1 cellular context compared by ENCODE assay signal in genomic region chr6:16239090-16239797, GRCh38.
TF ChIP-seq lines count a peak whose summit lies in the region.

No MANE protein-coding gene starts in this region.

TF ChIP-seq in K562, 482 proteins besides CTCF, POLR2A, EP300 and RAD21 (continued from another document and continues in another):
- TF ChIP-seq, protein P1, sequence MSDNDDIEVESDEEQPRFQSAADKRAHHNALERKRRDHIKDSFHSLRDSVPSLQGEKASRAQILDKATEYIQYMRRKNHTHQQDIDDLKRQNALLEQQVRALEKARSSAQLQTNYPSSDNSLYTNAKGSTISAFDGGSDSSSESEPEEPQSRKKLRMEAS (CRISPR knock-in tag; IDR thresholded peaks at IDR 0.05): peak; percentile 37; the same call in 1 of the 2 replicates
- TF ChIP-seq, protein P2, sequence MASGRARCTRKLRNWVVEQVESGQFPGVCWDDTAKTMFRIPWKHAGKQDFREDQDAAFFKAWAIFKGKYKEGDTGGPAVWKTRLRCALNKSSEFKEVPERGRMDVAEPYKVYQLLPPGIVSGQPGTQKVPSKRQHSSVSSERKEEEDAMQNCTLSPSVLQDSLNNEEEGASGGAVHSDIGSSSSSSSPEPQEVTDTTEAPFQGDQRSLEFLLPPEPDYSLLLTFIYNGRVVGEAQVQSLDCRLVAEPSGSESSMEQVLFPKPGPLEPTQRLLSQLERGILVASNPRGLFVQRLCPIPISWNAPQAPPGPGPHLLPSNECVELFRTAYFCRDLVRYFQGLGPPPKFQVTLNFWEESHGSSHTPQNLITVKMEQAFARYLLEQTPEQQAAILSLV (tag; IDR thresholded peaks at IDR 0.05): no peak
- TF ChIP-seq RBM15 (IDR thresholded peaks at IDR 0.05; ENCODE audit: insufficient read depth, low read length) (no peak), PYGO2 (tag; IDR thresholded peaks at IDR 0.05) (no peak), ELK3 (CRISPR knock-in tag; IDR thresholded peaks at IDR 0.05) (no peak), ZNF668 (CRISPR knock-in tag; IDR thresholded peaks at IDR 0.05) (peak; percentile 68; the same call in 1 of the 2 replicates), FOXO4 (CRISPR knock-in tag; IDR thresholded peaks at IDR 0.05) (no peak), SAFB (IDR thresholded peaks at IDR 0.05; ENCODE audit: borderline replicate concordance, low read depth, low read length) (no peak), SMARCA4 (IDR thresholded peaks at IDR 0.05) (no peak; the same call in 1 of the 2 replicates), MTA2 (IDR thresholded peaks at IDR 0.05; ENCODE audit: low read depth) (no peak), ETS2 (tag; IDR thresholded peaks at IDR 0.05; ENCODE audit: borderline replicate concordance, poor library complexity, severe bottlenecking) (no peak), LCOR (CRISPR knock-in tag; IDR thresholded peaks at IDR 0.05) (peak; percentile 49; the same call in 1 of the 2 replicates), HMG20A (CRISPR knock-in tag; conservative IDR thresholded peaks at IDR 0.05) (no peak), SMARCB1 (IDR thresholded peaks at IDR 0.05; ENCODE audit: insufficient read length, low read depth) (no peak), PHB2 (IDR thresholded peaks at IDR 0.05; ENCODE audit: low read depth) (0 out of 2 replicates have a peak, but pooled peaks have one; percentile 13), KDM5B (IDR thresholded peaks at IDR 0.05; ENCODE audit: insufficient replicate concordance, low read depth, low read length) (peak; percentile 57), NEUROD1 (IDR thresholded peaks at IDR 0.05; ENCODE audit: borderline replicate concordance, low read depth, low read length, partially characterized antibody) (no peak), UBTF (IDR thresholded peaks at IDR 0.05; ENCODE audit: borderline replicate concordance in 1 of 2, low read depth in 2 of 2, low read length in 2 of 2) (peak; percentile 33 to 41; a peak in 1 of 4 replicates), OTX1 (CRISPR knock-in tag; IDR thresholded peaks at IDR 0.05) (no peak), PCBP2 (IDR thresholded peaks at IDR 0.05; ENCODE audit: low read depth, low read length, poor library complexity, severe bottlenecking) (no peak), ZNF384 (IDR thresholded peaks at IDR 0.05; ENCODE audit: low read depth, low read length) (no peak), CTBP1 (IDR thresholded peaks at IDR 0.05; ENCODE audit: borderline replicate concordance) (peak; percentile 57), TRIM24 (IDR thresholded peaks at IDR 0.05) (no peak), ZMIZ1 (IDR thresholded peaks at IDR 0.05; ENCODE audit: low read depth in 2 of 2, low read length in 2 of 2) (no peak), ZNF41 (CRISPR knock-in tag; conservative IDR thresholded peaks at IDR 0.05) (no peak), ZNF584 (CRISPR knock-in tag; IDR thresholded peaks at IDR 0.05; ENCODE audit: low read depth) (no peak), HMGXB4 (CRISPR knock-in tag; IDR thresholded peaks at IDR 0.05) (no peak), CCAR2 (IDR thresholded peaks at IDR 0.05; ENCODE audit: low read depth, low read length) (no peak)
- TF ChIP-seq, protein P3, sequence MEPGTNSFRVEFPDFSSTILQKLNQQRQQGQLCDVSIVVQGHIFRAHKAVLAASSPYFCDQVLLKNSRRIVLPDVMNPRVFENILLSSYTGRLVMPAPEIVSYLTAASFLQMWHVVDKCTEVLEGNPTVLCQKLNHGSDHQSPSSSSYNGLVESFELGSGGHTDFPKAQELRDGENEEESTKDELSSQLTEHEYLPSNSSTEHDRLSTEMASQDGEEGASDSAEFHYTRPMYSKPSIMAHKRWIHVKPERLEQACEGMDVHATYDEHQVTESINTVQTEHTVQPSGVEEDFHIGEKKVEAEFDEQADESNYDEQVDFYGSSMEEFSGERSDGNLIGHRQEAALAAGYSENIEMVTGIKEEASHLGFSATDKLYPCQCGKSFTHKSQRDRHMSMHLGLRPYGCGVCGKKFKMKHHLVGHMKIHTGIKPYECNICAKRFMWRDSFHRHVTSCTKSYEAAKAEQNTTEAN (CRISPR knock-in tag; IDR thresholded peaks at IDR 0.05): 0 out of 2 replicates have a peak, but pooled peaks have one; percentile 46
- TF ChIP-seq, protein P4, sequence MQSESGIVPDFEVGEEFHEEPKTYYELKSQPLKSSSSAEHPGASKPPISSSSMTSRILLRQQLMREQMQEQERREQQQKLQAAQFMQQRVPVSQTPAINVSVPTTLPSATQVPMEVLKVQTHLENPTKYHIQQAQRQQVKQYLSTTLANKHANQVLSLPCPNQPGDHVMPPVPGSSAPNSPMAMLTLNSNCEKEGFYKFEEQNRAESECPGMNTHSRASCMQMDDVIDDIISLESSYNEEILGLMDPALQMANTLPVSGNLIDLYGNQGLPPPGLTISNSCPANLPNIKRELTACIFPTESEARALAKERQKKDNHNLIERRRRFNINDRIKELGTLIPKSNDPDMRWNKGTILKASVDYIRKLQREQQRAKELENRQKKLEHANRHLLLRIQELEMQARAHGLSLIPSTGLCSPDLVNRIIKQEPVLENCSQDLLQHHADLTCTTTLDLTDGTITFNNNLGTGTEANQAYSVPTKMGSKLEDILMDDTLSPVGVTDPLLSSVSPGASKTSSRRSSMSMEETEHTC (IDR thresholded peaks at IDR 0.05): no peak
- TF ChIP-seq, protein P5, sequence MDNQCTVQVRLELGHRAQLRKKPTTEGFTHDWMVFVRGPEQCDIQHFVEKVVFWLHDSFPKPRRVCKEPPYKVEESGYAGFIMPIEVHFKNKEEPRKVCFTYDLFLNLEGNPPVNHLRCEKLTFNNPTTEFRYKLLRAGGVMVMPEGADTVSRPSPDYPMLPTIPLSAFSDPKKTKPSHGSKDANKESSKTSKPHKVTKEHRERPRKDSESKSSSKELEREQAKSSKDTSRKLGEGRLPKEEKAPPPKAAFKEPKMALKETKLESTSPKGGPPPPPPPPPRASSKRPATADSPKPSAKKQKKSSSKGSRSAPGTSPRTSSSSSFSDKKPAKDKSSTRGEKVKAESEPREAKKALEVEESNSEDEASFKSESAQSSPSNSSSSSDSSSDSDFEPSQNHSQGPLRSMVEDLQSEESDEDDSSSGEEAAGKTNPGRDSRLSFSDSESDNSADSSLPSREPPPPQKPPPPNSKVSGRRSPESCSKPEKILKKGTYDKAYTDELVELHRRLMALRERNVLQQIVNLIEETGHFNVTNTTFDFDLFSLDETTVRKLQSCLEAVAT (IDR thresholded peaks at IDR 0.05): peak in 1 of 2 experiments; percentile 65; a peak in 1 of 4 replicates
- TF ChIP-seq, protein P6, sequence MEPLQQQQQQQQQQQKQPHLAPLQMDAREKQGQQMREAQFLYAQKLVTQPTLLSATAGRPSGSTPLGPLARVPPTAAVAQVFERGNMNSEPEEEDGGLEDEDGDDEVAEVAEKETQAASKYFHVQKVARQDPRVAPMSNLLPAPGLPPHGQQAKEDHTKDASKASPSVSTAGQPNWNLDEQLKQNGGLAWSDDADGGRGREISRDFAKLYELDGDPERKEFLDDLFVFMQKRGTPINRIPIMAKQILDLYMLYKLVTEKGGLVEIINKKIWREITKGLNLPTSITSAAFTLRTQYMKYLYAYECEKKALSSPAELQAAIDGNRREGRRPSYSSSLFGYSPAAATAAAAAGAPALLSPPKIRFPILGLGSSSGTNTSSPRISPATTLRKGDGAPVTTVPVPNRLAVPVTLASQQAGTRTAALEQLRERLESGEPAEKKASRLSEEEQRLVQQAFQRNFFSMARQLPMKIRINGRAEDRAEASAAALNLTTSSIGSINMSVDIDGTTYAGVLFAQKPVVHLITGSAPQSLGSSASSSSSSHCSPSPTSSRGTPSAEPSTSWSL (CRISPR knock-in tag; IDR thresholded peaks at IDR 0.05; ENCODE audit: borderline replicate concordance): no peak
- TF ChIP-seq, protein P7, sequence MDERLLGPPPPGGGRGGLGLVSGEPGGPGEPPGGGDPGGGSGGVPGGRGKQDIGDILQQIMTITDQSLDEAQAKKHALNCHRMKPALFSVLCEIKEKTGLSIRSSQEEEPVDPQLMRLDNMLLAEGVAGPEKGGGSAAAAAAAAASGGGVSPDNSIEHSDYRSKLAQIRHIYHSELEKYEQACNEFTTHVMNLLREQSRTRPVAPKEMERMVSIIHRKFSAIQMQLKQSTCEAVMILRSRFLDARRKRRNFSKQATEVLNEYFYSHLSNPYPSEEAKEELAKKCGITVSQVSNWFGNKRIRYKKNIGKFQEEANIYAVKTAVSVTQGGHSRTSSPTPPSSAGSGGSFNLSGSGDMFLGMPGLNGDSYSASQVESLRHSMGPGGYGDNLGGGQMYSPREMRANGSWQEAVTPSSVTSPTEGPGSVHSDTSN (CRISPR knock-in tag; IDR thresholded peaks at IDR 0.05; ENCODE audit: low read depth): no peak
- TF ChIP-seq, protein P7 (tag; conservative IDR thresholded peaks at IDR 0.05; ENCODE audit: low read depth): 0 out of 2 replicates have a peak, but pooled peaks have one; percentile 4
